18 cellular contexts compared by ENCODE assay signal in genomic region chr20:24277196-24277595, GRCh38.
DNase-seq lines count a peak whose midpoint lies in the region; ATAC-seq and TF ChIP-seq lines count a peak whose summit lies in the region.
"Had no signal": no experiment of that assay in that cellular context is flagged by ENCODE, and none has a peak within 500 bp of the region (broad histone marks: within the 10 kb centered on the region; RNA-seq: fewer than 3 reads in every experiment).

No MANE protein-coding gene starts in this region.

- H3K79me2 ChIP-seq in GM23338 (replicated peaks; ENCODE audit: insufficient read depth) = no peaks in the 10 kb centered on the region
- no peaks in the 10 kb centered on the region for H3K79me2 ChIP-seq in mesendoderm (ENCODE audit: control insufficient read depth, insufficient read depth, low read length)

- no peak overlapping the region for H3K4ac ChIP-seq in mesendoderm (ENCODE audit: low read depth, low read length)

- H3K9me3 ChIP-seq in endodermal cell (ENCODE audit: control insufficient read depth, low read length) (peaks cover 5% of the 10 kb centered on the region), prostate gland (no peaks in the 10 kb centered on the region), stomach (peaks cover 0 to 12% (median 5%) of the 10 kb centered on the region in 4 donors)

- H3K18ac ChIP-seq in mesendoderm (ENCODE audit: low read length) = no peak overlapping the region

- H3K27ac ChIP-seq in GM23338 (ENCODE audit: low read depth) (no peak overlapping the region), endodermal cell (ENCODE audit: low read depth, low read length) (no peak overlapping the region), mesendoderm (ENCODE audit: low read depth, low read length) (no peak overlapping the region), prostate gland (no peak overlapping the region), stomach (no peak overlapping the region)
- H3K27ac ChIP-seq: BLaER1 had no signal

- no peak overlapping the region for H2AK5ac ChIP-seq in mesendoderm (ENCODE audit: low read length)

- 86 to 95% methylated on average over 6 to 9 of the region's 9 CpGs for WGBS in endodermal cell (ENCODE audit: insufficient coverage in 1 of 2, insufficient read length in 1 of 2), 2 experiments
- WGBS in mesendoderm (ENCODE audit: extremely low coverage, insufficient coverage, low lambda C conversion rate) = no CpG with 5 or more reads among the region's 9 CpGs
- 82% methylated on average over 9 of the region's 9 CpGs for WGBS in prostate gland
- 75 to 84% (median 81%) methylated on average over 9 of the region's 9 CpGs for WGBS in stomach, 5 donors

- no peak overlapping the region for H4K5ac ChIP-seq in mesendoderm (ENCODE audit: low read length)

- no peak overlapping the region for H4K8ac ChIP-seq in mesendoderm (ENCODE audit: low read depth, low read length)

- no peaks in the 10 kb centered on the region for H3K9me2 ChIP-seq in GM23338 (ENCODE audit: insufficient read depth)

- H3K9ac ChIP-seq in endodermal cell (ENCODE audit: extremely low read depth, low read length, poor library complexity, severe bottlenecking) = no peak overlapping the region
- H3K9ac ChIP-seq in mesendoderm (ENCODE audit: low read length) = no peak overlapping the region
- H3K9ac ChIP-seq: BLaER1 had no signal

- no peak overlapping the region for H3K56ac ChIP-seq in mesendoderm (ENCODE audit: low read length)

- H3K4me1 Mint-ChIP-seq in GM23338 (peaks cover 5% of the 10 kb centered on the region; the same call in 2 of the 3 replicates), endodermal cell (peaks cover 11% of the 10 kb centered on the region)
- H3K4me1 Mint-ChIP-seq: CD4-positive, alpha-beta memory T cell had no signal

- ATAC-seq in GM23338 (peak; percentile 59; the same call in 2 of the 3 replicates), HG02973 (IDR thresholded peaks at IDR 0.05; ENCODE audit: unreplicated experiment) (no peak)

- H3K4me3 Mint-ChIP-seq in GM23338 = no peak overlapping the region
- no peak overlapping the region for H3K4me3 Mint-ChIP-seq in endodermal cell
- H3K4me3 Mint-ChIP-seq: CD14-positive monocyte; CD4-positive, alpha-beta memory T cell; HFFc6 had no signal

- no peak for TF ChIP-seq EP300 in stomach (IDR thresholded peaks at IDR 0.05)

- no peaks in the 10 kb centered on the region for H3K36me3 ChIP-seq in GM23338 (ENCODE audit: insufficient read depth)
- H3K36me3 ChIP-seq in endodermal cell (ENCODE audit: control insufficient read depth, insufficient read depth, low read length) = no peaks in the 10 kb centered on the region
- H3K36me3 ChIP-seq in mesendoderm (ENCODE audit: control insufficient read depth, insufficient read depth, low read length) = no peaks in the 10 kb centered on the region
- no peaks in the 10 kb centered on the region for H3K36me3 ChIP-seq in prostate gland
- H3K36me3 ChIP-seq in stomach = no peaks in the 10 kb centered on the region
- H3K36me3 ChIP-seq: BLaER1 had no signal

- H3K27me3 ChIP-seq in GM23338 (ENCODE audit: insufficient read depth) = no peaks in the 10 kb centered on the region
- no peaks in the 10 kb centered on the region for H3K27me3 ChIP-seq in endodermal cell (ENCODE audit: control insufficient read depth, insufficient read depth, low read length, poor library complexity, severe bottlenecking)
- H3K27me3 ChIP-seq in mesendoderm (ENCODE audit: insufficient read depth, low read length, poor library complexity) = no peaks in the 10 kb centered on the region
- H3K27me3 ChIP-seq in prostate gland (replicated peaks; ENCODE audit: insufficient read depth) = no peaks in the 10 kb centered on the region
- no peaks in the 10 kb centered on the region for H3K27me3 ChIP-seq in stomach
- H3K27me3 ChIP-seq: BLaER1 had no signal

- H4K20me1 ChIP-seq in GM23338 (replicated peaks; ENCODE audit: insufficient read depth) = no peaks in the 10 kb centered on the region
- H4K20me1 ChIP-seq: BLaER1 had no signal

- H3K9me3 Mint-ChIP-seq in GM23338 (peaks cover 5% of the 10 kb centered on the region; the same call in 1 of the 3 replicates), endodermal cell (no peaks in the 10 kb centered on the region)
- H3K9me3 Mint-ChIP-seq: HFFc6 had no signal

- H3K4me2 ChIP-seq in GM23338 (no peak overlapping the region), mesendoderm (ENCODE audit: low read length) (no peak overlapping the region)
- H3K4me2 ChIP-seq: BLaER1 had no signal

- peak overlapping the region; percentile 66; the same call in 1 of the 2 replicates for H2AFZ ChIP-seq in GM23338

- TF ChIP-seq POLR2A in prostate gland (IDR thresholded peaks at IDR 0.05) (no peak), stomach (IDR thresholded peaks at IDR 0.05) (no peak)

- no peaks in the 10 kb centered on the region for H3K4me1 ChIP-seq in GM23338 (ENCODE audit: insufficient read depth)
- peaks cover 8% of the 10 kb centered on the region for H3K4me1 ChIP-seq in endodermal cell (ENCODE audit: control insufficient read depth, insufficient read depth, low read length)
- H3K4me1 ChIP-seq in mesendoderm (ENCODE audit: control insufficient read depth, low read depth, low read length) = peaks cover 7% of the 10 kb centered on the region
- no peaks in the 10 kb centered on the region for H3K4me1 ChIP-seq in prostate gland (replicated peaks)
- no peaks in the 10 kb centered on the region for H3K4me1 ChIP-seq in stomach
- H3K4me1 ChIP-seq: BLaER1 had no signal

- intact Hi-C loops in prostate gland (cut with DNase I) = no loop called here
- intact Hi-C loops in stomach (cut with DNase I; ENCODE audit: low total_unique reads) = no loop called here

- TF ChIP-seq CTCF in GM23338 (conservative IDR thresholded peaks at IDR 0.05; ENCODE audit: low read depth in 2 of 2) (no peak), endodermal cell (conservative IDR thresholded peaks at IDR 0.05) (no peak), prostate gland (IDR thresholded peaks at IDR 0.05) (no peak), stomach (IDR thresholded peaks at IDR 0.05) (no peak)

- H3K36me3 Mint-ChIP-seq in GM23338 (ENCODE audit: low read depth) (no peaks in the 10 kb centered on the region), endodermal cell (ENCODE audit: low read depth) (no peaks in the 10 kb centered on the region)
- H3K36me3 Mint-ChIP-seq: CD14-positive monocyte had no signal

- H3F3A ChIP-seq in GM23338 (replicated peaks; ENCODE audit: low read depth) = no peaks in the 10 kb centered on the region

- H3K79me1 ChIP-seq in mesendoderm (ENCODE audit: low read length) = no peaks in the 10 kb centered on the region

- no peak overlapping the region for H3K27ac Mint-ChIP-seq in GM23338
- no peak overlapping the region for H3K27ac Mint-ChIP-seq in endodermal cell
- H3K27ac Mint-ChIP-seq: CD14-positive monocyte; CD4-positive, alpha-beta memory T cell; HFFc6 had no signal

- peak; percentile 28 for DNase-seq in NCI-H2171 treated with DMSO at 0.1 percent for 48 hours (lab: John Stamatoyannopoulos, UW)
- DNase-seq in NCI-H2171 (lab: John Stamatoyannopoulos, UW) = no peak
- peak; percentile 7 for DNase-seq in GM23338 (ENCODE audit: low spot score)
- no peak for DNase-seq in endodermal cell
- DNase-seq in mesendoderm = peak; percentile 55
- no peak for DNase-seq in prostate gland (ENCODE audit: low spot score)
- DNase-seq in stomach = no peak
- DNase-seq: 8988T; CD4-positive, alpha-beta memory T cell; DMS53; DND-41; EL; HCEC 1CT; HFFc6; IMR-90 had no signal

- H3K4me3 ChIP-seq in GM23338 = no peak overlapping the region
- H3K4me3 ChIP-seq in endodermal cell (ENCODE audit: low read length) = peak overlapping the region; percentile 14
- no peak overlapping the region for H3K4me3 ChIP-seq in mesendoderm (ENCODE audit: low read length)
- no peak overlapping the region for H3K4me3 ChIP-seq in prostate gland
- no peak overlapping the region for H3K4me3 ChIP-seq in stomach
- H3K4me3 ChIP-seq: BLaER1 had no signal

- H3K23ac ChIP-seq in mesendoderm (ENCODE audit: low read length) = no peak overlapping the region

- H2BK120ac ChIP-seq in mesendoderm (ENCODE audit: low read depth, low read length) = no peak overlapping the region

- H2BK5ac ChIP-seq in mesendoderm (ENCODE audit: low read length) = no peak overlapping the region

- H2BK15ac ChIP-seq in mesendoderm (replicated peaks; ENCODE audit: low read depth) = no peak overlapping the region

- H3K27me3 Mint-ChIP-seq in GM23338 (ENCODE audit: insufficient read depth, low read depth, poor library complexity) = no peaks in the 10 kb centered on the region
- H3K27me3 Mint-ChIP-seq in endodermal cell (ENCODE audit: insufficient read depth) = no peaks in the 10 kb centered on the region
- H3K27me3 Mint-ChIP-seq: CD4-positive, alpha-beta memory T cell had no signal

TF ChIP-seq in GM23338, 12 proteins besides CTCF, POLR2A, EP300 and RAD21 (continues in another document):
- TF ChIP-seq JUNB (IDR thresholded peaks at IDR 0.05; ENCODE audit: unreplicated experiment) (no peak), CREB1 (CRISPR knock-in tag; IDR thresholded peaks at IDR 0.05; ENCODE audit: low read depth) (no peak), POLR2AphosphoS5 (IDR thresholded peaks at IDR 0.05; ENCODE audit: low read depth) (no peak), REST (IDR thresholded peaks at IDR 0.05; ENCODE audit: unreplicated experiment) (no peak)

Comparison
In these comparisons a context has a peak if more than half of its experiments do, and no peak if none do; other contexts are left out.
1. DNase-seq: peak in NCI-H2171 treated with DMSO at 0.1 percent for 48 hours (single experiment), GM23338 (single experiment) and mesendoderm (single experiment); none in NCI-H2171 (single experiment), endodermal cell (single experiment), prostate gland (single experiment) and stomach (single experiment).